Comparison of ENCODE assay signal across 21 cellular contexts in the genomic region with DNA sequence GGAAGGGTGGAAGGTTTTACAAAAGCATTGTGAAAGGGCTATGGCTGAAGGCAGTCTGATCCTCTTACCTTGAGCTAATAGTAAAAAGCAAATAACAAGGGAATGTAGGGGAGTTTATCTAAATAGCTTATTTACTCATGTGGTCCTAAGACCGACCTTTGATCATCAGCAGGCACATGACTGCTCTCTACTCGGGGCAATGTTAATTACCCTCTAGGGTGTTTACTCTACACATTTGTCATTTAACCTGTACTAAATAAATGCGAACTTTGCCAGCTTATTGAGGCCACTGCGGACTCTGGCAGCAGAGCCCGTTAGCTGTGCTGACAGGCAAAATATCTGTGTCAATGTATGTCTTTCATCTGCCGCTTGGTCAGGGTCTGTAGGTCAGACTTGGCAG.
DNase-seq lines count a peak whose midpoint lies in the region; ATAC-seq, FAIRE-seq and TF ChIP-seq lines count a peak whose summit lies in the region.
"Had no signal": no experiment of that assay in that cellular context is flagged by ENCODE, and none has a peak within 500 bp of the region (broad histone marks: within the 10 kb centered on the region; RNA-seq: fewer than 3 reads in every experiment).

No MANE protein-coding gene starts in this region.

- in situ Hi-C loops in HepG2 (cut with HindIII; ENCODE audit: extremely low pct_ligation_motif_present, low pct_unique_long_range_greater_than_20kb) = no loop called here

- no peaks in the 10 kb centered on the region for H3K79me2 ChIP-seq in HepG2 (ENCODE audit: insufficient read depth, low read length)

- intact Hi-C loops in Caco-2 (cut with micrococcal nuclease; ENCODE audit: unreplicated experiment) (no loop called here), HepG2 (cut with micrococcal nuclease; ENCODE audit: unreplicated experiment) (no loop called here)

- peaks cover 11% of the 10 kb centered on the region for H3K4me1 ChIP-seq in Caco-2
- peaks cover 8% of the 10 kb centered on the region for H3K4me1 ChIP-seq in endodermal cell (ENCODE audit: control insufficient read depth, insufficient read depth, low read length)
- no peaks in the 10 kb centered on the region for H3K4me1 ChIP-seq in HepG2 (ENCODE audit: insufficient read depth, low read length)
- H3K4me1 ChIP-seq: BLaER1 treated with 17β-estradiol and CSF1 and Interleukin-3, amounts not matched to agents 10 nM and 100 nM had no signal

- no peak for TF ChIP-seq CTCF in Caco-2 (IDR thresholded peaks at IDR 0.05; ENCODE audit: insufficient read depth in 1 of 2, low read depth in 1 of 2, low read length in 1 of 2, severe bottlenecking in 1 of 2, unreplicated experiment in 1 of 2)
- no peak for TF ChIP-seq CTCF in endodermal cell (conservative IDR thresholded peaks at IDR 0.05)
- TF ChIP-seq CTCF in HepG2 (CRISPR knock-in tag; IDR thresholded peaks at IDR 0.05) = no peak

- TF ChIP-seq POLR2A in HepG2 (IDR thresholded peaks at IDR 0.05; ENCODE audit: insufficient read depth in 1 of 2, low read depth in 2 of 2, low read length in 2 of 2) = no peak

- peaks cover 32% of the 10 kb centered on the region for H3K9me3 ChIP-seq in Caco-2
- peaks cover 58% of the 10 kb centered on the region for H3K9me3 ChIP-seq in endodermal cell (ENCODE audit: control insufficient read depth, low read length)
- peaks cover 79% of the 10 kb centered on the region for H3K9me3 ChIP-seq in HepG2 (ENCODE audit: low read length)

- no peak overlapping the region for H3K4me2 ChIP-seq in HepG2 (ENCODE audit: low read depth, low read length)
- H3K4me2 ChIP-seq: BLaER1 treated with 17β-estradiol and CSF1 and Interleukin-3, amounts not matched to agents 10 nM and 100 nM; KMS-11 had no signal

- H3K27me3 Mint-ChIP-seq in Caco-2 (ENCODE audit: insufficient read depth, unreplicated experiment) = no peaks in the 10 kb centered on the region
- H3K27me3 Mint-ChIP-seq in endodermal cell (ENCODE audit: insufficient read depth) = no peaks in the 10 kb centered on the region
- H3K27me3 Mint-ChIP-seq: B cell had no signal

- H3K9ac ChIP-seq in endodermal cell (ENCODE audit: extremely low read depth, low read length, poor library complexity, severe bottlenecking) (no peak overlapping the region), HepG2 (ENCODE audit: insufficient read depth, low read depth, low read length) (no peak overlapping the region)
- H3K9ac ChIP-seq: BLaER1 treated with 17β-estradiol and CSF1 and Interleukin-3, amounts not matched to agents 10 nM and 100 nM; KMS-11 had no signal

- ATAC-seq in HepG2 (peak; percentile 91), HG03045 (IDR thresholded peaks at IDR 0.05; ENCODE audit: unreplicated experiment) (no peak), GM18907 (IDR thresholded peaks at IDR 0.05; ENCODE audit: unreplicated experiment) (no peak)
- ATAC-seq: CD8-positive, alpha-beta T cell had no signal

- H3K27ac ChIP-seq in endodermal cell (ENCODE audit: low read depth, low read length) (no peak overlapping the region), HepG2 (ENCODE audit: extremely low read length, insufficient read depth, low read length) (no peak overlapping the region)
- H3K27ac ChIP-seq: BLaER1 treated with 17β-estradiol and CSF1 and Interleukin-3, amounts not matched to agents 10 nM and 100 nM; HL-60; KMS-11 had no signal

- TF ChIP-seq EP300 in HepG2 (IDR thresholded peaks at IDR 0.05; ENCODE audit: low read depth in 2 of 2, low read length in 2 of 2) = no peak
- no peak for TF ChIP-seq EP300 in HepG2 (CRISPR knock-in tag; IDR thresholded peaks at IDR 0.05; ENCODE audit: borderline replicate concordance)

- POLR2A ChIA-PET in Caco-2 (lab: Charles Lee) (no interaction called here), HepG2 (lab: Yijun Ruan, JAX) (interaction anchor here (1.1 kb wide), 1 partner anchor 40 kb away, joined by 3 read pairs; no protein-coding TSS in a partner anchor)

- H3K27ac Mint-ChIP-seq in Caco-2 (ENCODE audit: unreplicated experiment) (peak overlapping the region; percentile 4), endodermal cell (peak overlapping the region; percentile 62)
- H3K27ac Mint-ChIP-seq: B cell; CD8-positive, alpha-beta T cell had no signal

- H3K9me3 Mint-ChIP-seq in Caco-2 (ENCODE audit: unreplicated experiment) = peaks cover 10% of the 10 kb centered on the region
- peaks cover 36% of the 10 kb centered on the region for H3K9me3 Mint-ChIP-seq in endodermal cell

- H3K36me3 Mint-ChIP-seq in Caco-2 (ENCODE audit: insufficient read depth, unreplicated experiment) = no peaks in the 10 kb centered on the region
- H3K36me3 Mint-ChIP-seq in endodermal cell (ENCODE audit: low read depth) = peaks cover 16% of the 10 kb centered on the region
- H3K36me3 Mint-ChIP-seq: CD8-positive, alpha-beta T cell had no signal

- H2AFZ ChIP-seq in HepG2 (ENCODE audit: low read length) = no peak overlapping the region

- no peaks in the 10 kb centered on the region for H4K20me1 ChIP-seq in HepG2 (ENCODE audit: insufficient read depth, low read length)
- H4K20me1 ChIP-seq: BLaER1 treated with 17β-estradiol and CSF1 and Interleukin-3, amounts not matched to agents 10 nM and 100 nM had no signal

- DNase-seq in Caco-2 (peak; percentile 59 to 62), HuH-7 (ENCODE audit: low spot score) (peak; percentile 15), endodermal cell (no peak), HepG2 (ENCODE audit: low spot score) (peak; percentile 70), NCI-H128 (lab: John Stamatoyannopoulos, UW; ENCODE audit: unreplicated experiment) (no peak), mesenteric fat pad (ENCODE audit: low spot score) (no peak)
- DNase-seq: 8988T; CD8-positive, alpha-beta T cell; DMS 273 treated with DMSO at 0.1 percent for 48 hours; DMS79; GDM1; H9 had no signal

- CTCF ChIA-PET in Caco-2 (lab: Charles Lee) (no interaction called here), HepG2 (lab: Yijun Ruan, JAX; ENCODE audit: low intra/inter-chr PET ratio, low total read pairs) (no interaction called here)

- BruUV-seq in Caco-2 (replicated peaks; lab: Mats Ljungman, UMichigan) (no TSS peak), HepG2 (replicated peaks; lab: Mats Ljungman, UMichigan) (no TSS peak)

- H3K4me3 ChIP-seq in Caco-2 (ENCODE audit: low read depth, low read length) = no peak overlapping the region
- H3K4me3 ChIP-seq in endodermal cell (ENCODE audit: low read length) = peak overlapping the region; percentile 77
- H3K4me3 ChIP-seq in HepG2 (replicated peaks in 1 of 3; ENCODE audit: insufficient read depth in 1 of 3, low read depth in 2 of 3, low read length in 3 of 3) = no peak overlapping the region
- H3K4me3 ChIP-seq: BLaER1 treated with 17β-estradiol and CSF1 and Interleukin-3, amounts not matched to agents 10 nM and 100 nM had no signal

- no peaks in the 10 kb centered on the region for H3K27me3 ChIP-seq in Caco-2 (replicated peaks; ENCODE audit: control insufficient read depth, insufficient read depth, low read length)
- no peaks in the 10 kb centered on the region for H3K27me3 ChIP-seq in endodermal cell (ENCODE audit: control insufficient read depth, insufficient read depth, low read length, poor library complexity, severe bottlenecking)
- no peaks in the 10 kb centered on the region for H3K27me3 ChIP-seq in HepG2 (ENCODE audit: control insufficient read depth in 1 of 2, insufficient read depth in 2 of 2, low read length in 2 of 2)
- H3K27me3 ChIP-seq: BLaER1 treated with 17β-estradiol and CSF1 and Interleukin-3, amounts not matched to agents 10 nM and 100 nM had no signal

- TF ChIP-seq RAD21 in HepG2 (CRISPR knock-in tag; IDR thresholded peaks at IDR 0.05) = no peak

- FAIRE-seq in HepG2 (lab: Jason Lieb, UNC) = no peak
- FAIRE-seq: GM12892, GM18507, H1 had no signal

- H3K4me3 Mint-ChIP-seq in Caco-2 (ENCODE audit: unreplicated experiment) = no peak overlapping the region
- H3K4me3 Mint-ChIP-seq in endodermal cell = no peak overlapping the region
- H3K4me3 Mint-ChIP-seq: B cell; CD8-positive, alpha-beta T cell; H9 had no signal

- H3K4me1 Mint-ChIP-seq in Caco-2 (ENCODE audit: low read depth, unreplicated experiment) (no peaks in the 10 kb centered on the region), endodermal cell (peaks cover 6% of the 10 kb centered on the region)
- H3K4me1 Mint-ChIP-seq: B cell had no signal

- H3K36me3 ChIP-seq in Caco-2 (ENCODE audit: control insufficient read depth, insufficient read depth, low read length) = no peaks in the 10 kb centered on the region
- H3K36me3 ChIP-seq in endodermal cell (ENCODE audit: control insufficient read depth, insufficient read depth, low read length) = no peaks in the 10 kb centered on the region
- H3K36me3 ChIP-seq in HepG2 (replicated peaks in 1 of 2; ENCODE audit: control insufficient read depth in 1 of 2, insufficient read depth in 2 of 2, low read length in 2 of 2) = no peaks in the 10 kb centered on the region
- H3K36me3 ChIP-seq: BLaER1 treated with 17β-estradiol and CSF1 and Interleukin-3, amounts not matched to agents 10 nM and 100 nM had no signal

- 87 to 93% methylated on average over 6 of the region's 6 CpGs for WGBS in endodermal cell (ENCODE audit: insufficient coverage in 1 of 2, insufficient read length in 1 of 2), 2 experiments
- WGBS in HepG2 (ENCODE audit: low lambda C conversion rate) = 0% methylated on average over 6 of the region's 6 CpGs

TF ChIP-seq in HepG2, 621 proteins besides CTCF, POLR2A, EP300 and RAD21 (continues in another document):
- TF ChIP-seq RCOR2 (CRISPR knock-in tag; IDR thresholded peaks at IDR 0.05) (no peak), WIZ (CRISPR knock-in tag; IDR thresholded peaks at IDR 0.05) (no peak), SNAI1 (CRISPR knock-in tag; IDR thresholded peaks at IDR 0.05; ENCODE audit: borderline replicate concordance) (no peak), ZNF143 (CRISPR knock-in tag; IDR thresholded peaks at IDR 0.05) (no peak), SMAD1 (CRISPR knock-in tag; IDR thresholded peaks at IDR 0.05; ENCODE audit: borderline replicate concordance, low read depth) (no peak)
- TF ChIP-seq, protein P1, sequence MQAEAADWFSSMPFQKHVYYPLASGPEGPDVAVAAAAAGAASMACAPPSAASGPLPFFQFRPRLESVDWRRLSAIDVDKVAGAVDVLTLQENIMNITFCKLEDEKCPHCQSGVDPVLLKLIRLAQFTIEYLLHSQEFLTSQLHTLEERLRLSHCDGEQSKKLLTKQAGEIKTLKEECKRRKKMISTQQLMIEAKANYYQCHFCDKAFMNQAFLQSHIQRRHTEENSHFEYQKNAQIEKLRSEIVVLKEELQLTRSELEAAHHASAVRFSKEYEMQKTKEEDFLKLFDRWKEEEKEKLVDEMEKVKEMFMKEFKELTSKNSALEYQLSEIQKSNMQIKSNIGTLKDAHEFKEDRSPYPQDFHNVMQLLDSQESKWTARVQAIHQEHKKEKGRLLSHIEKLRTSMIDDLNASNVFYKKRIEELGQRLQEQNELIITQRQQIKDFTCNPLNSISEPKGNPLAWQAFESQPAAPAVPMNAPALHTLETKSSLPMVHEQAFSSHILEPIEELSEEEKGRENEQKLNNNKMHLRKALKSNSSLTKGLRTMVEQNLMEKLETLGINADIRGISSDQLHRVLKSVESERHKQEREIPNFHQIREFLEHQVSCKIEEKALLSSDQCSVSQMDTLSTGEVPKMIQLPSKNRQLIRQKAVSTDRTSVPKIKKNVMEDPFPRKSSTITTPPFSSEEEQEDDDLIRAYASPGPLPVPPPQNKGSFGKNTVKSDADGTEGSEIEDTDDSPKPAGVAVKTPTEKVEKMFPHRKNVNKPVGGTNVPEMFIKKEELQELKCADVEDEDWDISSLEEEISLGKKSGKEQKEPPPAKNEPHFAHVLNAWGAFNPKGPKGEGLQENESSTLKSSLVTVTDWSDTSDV (CRISPR knock-in tag; IDR thresholded peaks at IDR 0.05) = no peak

Comparison
In these comparisons a context has a peak if more than half of its experiments do, and no peak if none do; other contexts are left out.
1. DNase-seq: peak in Caco-2 (2 of 2), HuH-7 (single experiment) and HepG2 (single experiment); none in endodermal cell (single experiment), NCI-H128 (single experiment) and mesenteric fat pad (single experiment).